In the genomic region with DNA sequence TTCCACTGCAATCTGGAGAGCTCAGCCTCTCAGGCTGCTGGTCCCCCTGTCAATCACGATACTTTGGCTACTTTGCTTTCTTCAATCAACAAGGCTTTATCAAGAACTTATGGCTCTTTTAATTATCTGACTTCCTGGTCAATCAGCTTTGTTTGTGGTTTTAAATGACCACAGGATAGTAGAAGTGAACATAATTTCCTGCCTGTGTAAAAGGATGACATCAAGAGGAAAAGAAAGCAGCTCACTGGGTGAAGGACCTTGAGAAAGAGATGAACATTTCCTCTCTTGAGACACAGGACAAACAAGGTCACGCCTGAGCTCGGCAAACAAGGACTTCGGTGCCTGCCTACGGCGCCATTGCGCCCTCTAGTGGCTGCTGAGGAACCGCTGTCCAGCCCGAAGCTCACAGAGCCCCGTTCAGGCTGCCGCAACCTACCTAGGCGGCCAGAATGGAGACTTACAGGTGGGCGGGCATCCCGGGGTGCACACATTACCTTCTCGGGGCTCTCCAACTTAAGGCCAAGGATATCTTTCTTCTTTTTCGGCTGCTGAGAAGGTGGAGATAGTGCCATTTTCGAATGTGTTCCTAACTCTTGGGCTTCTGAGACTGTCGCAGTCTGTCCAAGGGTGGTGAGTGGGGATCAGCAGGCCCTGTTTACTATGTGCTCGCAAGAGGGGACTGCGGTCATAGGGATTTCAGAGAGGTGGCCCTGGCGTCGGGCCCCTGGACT, we compare ENCODE assay signal across 1 cellular context.
TF ChIP-seq lines count a peak whose summit lies in the region.

No MANE protein-coding gene starts in this region.

TF ChIP-seq in GM12878, 131 proteins besides CTCF, POLR2A, EP300 and RAD21 (continued from another document):
- TF ChIP-seq, protein P1, sequence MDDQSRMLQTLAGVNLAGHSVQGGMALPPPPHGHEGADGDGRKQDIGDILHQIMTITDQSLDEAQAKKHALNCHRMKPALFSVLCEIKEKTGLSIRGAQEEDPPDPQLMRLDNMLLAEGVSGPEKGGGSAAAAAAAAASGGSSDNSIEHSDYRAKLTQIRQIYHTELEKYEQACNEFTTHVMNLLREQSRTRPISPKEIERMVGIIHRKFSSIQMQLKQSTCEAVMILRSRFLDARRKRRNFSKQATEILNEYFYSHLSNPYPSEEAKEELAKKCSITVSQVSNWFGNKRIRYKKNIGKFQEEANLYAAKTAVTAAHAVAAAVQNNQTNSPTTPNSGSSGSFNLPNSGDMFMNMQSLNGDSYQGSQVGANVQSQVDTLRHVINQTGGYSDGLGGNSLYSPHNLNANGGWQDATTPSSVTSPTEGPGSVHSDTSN (IDR thresholded peaks at IDR 0.05; ENCODE audit: insufficient replicate concordance, low read depth, low read length): peak; percentile 88
- TF ChIP-seq SMC3 (IDR thresholded peaks at IDR 0.05; ENCODE audit: borderline replicate concordance, low read length): peak; percentile 97
- TF ChIP-seq SMARCA5 (IDR thresholded peaks at IDR 0.05): peak; percentile 66
- 0 out of 4 replicates have a peak, but pooled peaks of 1 of the 2 experiments have one; percentile 32 for TF ChIP-seq SRF (IDR thresholded peaks at IDR 0.05; ENCODE audit: low read depth in 2 of 2, low read length in 2 of 2)
- TF ChIP-seq SMAD5 (IDR thresholded peaks at IDR 0.05; ENCODE audit: low read depth): no peak
- peak; percentile 72 for TF ChIP-seq IRF4 (IDR thresholded peaks at IDR 0.05; ENCODE audit: low read depth, low read length)
- peak; percentile 50 for TF ChIP-seq KLF5 (IDR thresholded peaks at IDR 0.05; ENCODE audit: partially characterized antibody)
- TF ChIP-seq SIX5 (IDR thresholded peaks at IDR 0.05; ENCODE audit: low read depth, low read length, severe bottlenecking): no peak
- TF ChIP-seq CBFB (IDR thresholded peaks at IDR 0.05; ENCODE audit: low read depth): 0 out of 2 replicates have a peak, but pooled peaks have one; percentile 34
- peak; percentile 80 to 84; a peak in 3 of 4 replicates for TF ChIP-seq IKZF2 (IDR thresholded peaks at IDR 0.05)
- peak; percentile 65; the same call in 1 of the 2 replicates for TF ChIP-seq CHD2 (IDR thresholded peaks at IDR 0.05; ENCODE audit: borderline replicate concordance, low read depth, low read length)
- TF ChIP-seq ETV6 (conservative IDR thresholded peaks at IDR 0.05 in 1 of 2, IDR thresholded peaks at IDR 0.05 in 1 of 2; ENCODE audit: borderline replicate concordance in 1 of 2, low read depth in 1 of 2): no peak; a peak in 1 of 4 replicates
- TF ChIP-seq ATF7 (IDR thresholded peaks at IDR 0.05; ENCODE audit: low read depth): peak; percentile 95
- TF ChIP-seq, protein P2, sequence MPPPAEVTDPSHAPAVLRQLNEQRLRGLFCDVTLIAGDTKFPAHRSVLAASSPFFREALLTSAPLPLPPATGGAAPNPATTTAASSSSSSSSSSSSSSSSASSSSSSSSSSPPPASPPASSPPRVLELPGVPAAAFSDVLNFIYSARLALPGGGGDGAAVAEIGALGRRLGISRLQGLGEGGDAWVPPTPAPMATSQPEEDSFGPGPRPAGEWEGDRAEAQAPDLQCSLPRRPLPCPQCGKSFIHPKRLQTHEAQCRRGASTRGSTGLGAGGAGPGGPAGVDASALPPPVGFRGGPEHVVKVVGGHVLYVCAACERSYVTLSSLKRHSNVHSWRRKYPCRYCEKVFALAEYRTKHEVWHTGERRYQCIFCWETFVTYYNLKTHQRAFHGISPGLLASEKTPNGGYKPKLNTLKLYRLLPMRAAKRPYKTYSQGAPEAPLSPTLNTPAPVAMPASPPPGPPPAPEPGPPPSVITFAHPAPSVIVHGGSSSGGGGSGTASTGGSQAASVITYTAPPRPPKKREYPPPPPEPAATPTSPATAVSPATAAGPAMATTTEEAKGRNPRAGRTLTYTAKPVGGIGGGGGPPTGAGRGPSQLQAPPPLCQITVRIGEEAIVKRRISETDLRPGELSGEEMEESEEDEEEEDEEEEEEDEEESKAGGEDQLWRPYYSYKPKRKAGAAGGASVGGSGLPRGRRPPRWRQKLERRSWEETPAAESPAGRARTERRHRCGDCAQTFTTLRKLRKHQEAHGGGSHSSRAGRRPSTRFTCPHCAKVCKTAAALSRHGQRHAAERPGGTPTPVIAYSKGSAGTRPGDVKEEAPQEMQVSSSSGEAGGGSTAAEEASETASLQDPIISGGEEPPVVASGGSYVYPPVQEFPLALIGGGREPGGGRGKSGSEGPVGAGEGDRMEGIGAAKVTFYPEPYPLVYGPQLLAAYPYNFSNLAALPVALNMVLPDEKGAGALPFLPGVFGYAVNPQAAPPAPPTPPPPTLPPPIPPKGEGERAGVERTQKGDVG (CRISPR knock-in tag; IDR thresholded peaks at IDR 0.05): no peak
- TF ChIP-seq, protein P3, sequence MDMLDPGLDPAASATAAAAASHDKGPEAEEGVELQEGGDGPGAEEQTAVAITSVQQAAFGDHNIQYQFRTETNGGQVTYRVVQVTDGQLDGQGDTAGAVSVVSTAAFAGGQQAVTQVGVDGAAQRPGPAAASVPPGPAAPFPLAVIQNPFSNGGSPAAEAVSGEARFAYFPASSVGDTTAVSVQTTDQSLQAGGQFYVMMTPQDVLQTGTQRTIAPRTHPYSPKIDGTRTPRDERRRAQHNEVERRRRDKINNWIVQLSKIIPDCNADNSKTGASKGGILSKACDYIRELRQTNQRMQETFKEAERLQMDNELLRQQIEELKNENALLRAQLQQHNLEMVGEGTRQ (IDR thresholded peaks at IDR 0.05; ENCODE audit: borderline replicate concordance, low read depth, low read length): no peak
- TF ChIP-seq RUNX3 (IDR thresholded peaks at IDR 0.05; ENCODE audit: low read length): peak; percentile 70
- TF ChIP-seq CBX5 (IDR thresholded peaks at IDR 0.05; ENCODE audit: low read depth): peak; percentile 63; the same call in 1 of the 2 replicates
- TF ChIP-seq IKZF1 (conservative IDR thresholded peaks at IDR 0.05): peak; percentile 87
- TF ChIP-seq RB1 (IDR thresholded peaks at IDR 0.05; ENCODE audit: borderline replicate concordance): peak; percentile 94; the same call in 1 of the 2 replicates
- peak; percentile 76 for TF ChIP-seq MEF2B (IDR thresholded peaks at IDR 0.05; ENCODE audit: partially characterized antibody, poor library complexity, severe bottlenecking)
- TF ChIP-seq SMAD1 (IDR thresholded peaks at IDR 0.05; ENCODE audit: low read depth, partially characterized antibody): peak; percentile 58
- 0 out of 2 replicates have a peak, but pooled peaks have one; percentile 13 for TF ChIP-seq ZNF217 (IDR thresholded peaks at IDR 0.05)
- TF ChIP-seq BHLHE40 (IDR thresholded peaks at IDR 0.05; ENCODE audit: borderline replicate concordance in 1 of 2, low read depth in 2 of 2, low read length in 1 of 2): peak; percentile 87 to 89
- peak; percentile 79 for TF ChIP-seq YY1 (IDR thresholded peaks at IDR 0.05; ENCODE audit: low read depth, low read length)
- peak; percentile 35 for TF ChIP-seq RELA (IDR thresholded peaks at IDR 0.05; ENCODE audit: borderline replicate concordance, partially characterized antibody)
- peak; percentile 90 for TF ChIP-seq NR2F1 (conservative IDR thresholded peaks at IDR 0.05)
- TF ChIP-seq, protein P4, sequence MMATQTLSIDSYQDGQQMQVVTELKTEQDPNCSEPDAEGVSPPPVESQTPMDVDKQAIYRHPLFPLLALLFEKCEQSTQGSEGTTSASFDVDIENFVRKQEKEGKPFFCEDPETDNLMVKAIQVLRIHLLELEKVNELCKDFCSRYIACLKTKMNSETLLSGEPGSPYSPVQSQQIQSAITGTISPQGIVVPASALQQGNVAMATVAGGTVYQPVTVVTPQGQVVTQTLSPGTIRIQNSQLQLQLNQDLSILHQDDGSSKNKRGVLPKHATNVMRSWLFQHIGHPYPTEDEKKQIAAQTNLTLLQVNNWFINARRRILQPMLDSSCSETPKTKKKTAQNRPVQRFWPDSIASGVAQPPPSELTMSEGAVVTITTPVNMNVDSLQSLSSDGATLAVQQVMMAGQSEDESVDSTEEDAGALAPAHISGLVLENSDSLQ (IDR thresholded peaks at IDR 0.05): peak; percentile 97
- TF ChIP-seq PAX5 (IDR thresholded peaks at IDR 0.05; ENCODE audit: borderline replicate concordance, low read depth, low read length): peak; percentile 53; the same call in 1 of the 2 replicates
- peak; percentile 92 for TF ChIP-seq ESRRA (IDR thresholded peaks at IDR 0.05; ENCODE audit: low read length)
- TF ChIP-seq SP1 (IDR thresholded peaks at IDR 0.05; ENCODE audit: low read depth, low read length): peak; percentile 13
TF ChIP-seq in GM12878: peak in this region for 43.
